In the genomic region with DNA sequence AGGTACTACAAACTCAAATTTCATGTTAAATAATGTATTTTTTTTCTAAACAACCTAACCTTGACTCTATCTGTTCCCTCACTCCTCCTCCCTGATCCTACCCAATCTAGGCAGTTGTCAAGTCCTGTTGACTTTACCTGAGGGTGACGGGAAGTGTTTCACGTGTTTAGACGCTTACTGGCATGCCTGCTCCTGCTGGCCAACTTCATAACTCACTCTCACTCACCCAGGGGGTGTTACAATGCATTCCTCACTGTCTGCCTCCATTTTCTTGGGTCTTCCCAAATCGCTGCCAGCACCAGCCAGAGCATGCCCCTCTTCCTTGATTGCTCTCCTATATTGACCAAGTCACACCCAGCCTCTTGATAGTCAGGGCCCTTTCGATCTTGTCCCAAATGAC, we compare ENCODE assay signal across 18 cellular contexts. TPM values are rescaled to one million over a fixed set of nuclear protein-coding genes. Genes with fewer than 3 reads are reported as not detected.
A peak's percentile ranks its signal among the peaks of the same experiment; 100 is the strongest.
DNase-seq lines count a peak whose midpoint lies in the region; ATAC-seq and TF ChIP-seq lines count a peak whose summit lies in the region.
"Had no signal": no experiment of that assay in that cellular context is flagged by ENCODE, and none has a peak within 500 bp of the region (broad histone marks: within the 10 kb centered on the region; RNA-seq: fewer than 3 reads in every experiment).

No MANE protein-coding gene starts in this region.

- no peaks in the 10 kb centered on the region for H3K27me3 ChIP-seq in CD8-positive, alpha-beta memory T cell (ENCODE audit: insufficient read depth, low read length, poor library complexity, severe bottlenecking)
- H3K27me3 ChIP-seq in IMR-90 (ENCODE audit: control insufficient read depth, insufficient read depth, low read length) (no peaks in the 10 kb centered on the region), lower lobe of right lung (ENCODE audit: low read depth) (no peaks in the 10 kb centered on the region)

- peaks cover 16% of the 10 kb centered on the region for H3K9me1 ChIP-seq in IMR-90 (ENCODE audit: insufficient read depth, low read length)

- no peak overlapping the region for H2AK9ac ChIP-seq in IMR-90 (replicated peaks; ENCODE audit: low read depth, low read length, poor library complexity)

- no peak overlapping the region for H3K18ac ChIP-seq in IMR-90 (ENCODE audit: low read depth, low read length)

- peaks cover 45% of the 10 kb centered on the region for H3K36me3 ChIP-seq in CD8-positive, alpha-beta memory T cell (ENCODE audit: insufficient read depth, low read length)
- H3K36me3 ChIP-seq in IMR-90 (ENCODE audit: control insufficient read depth, insufficient read depth, low read length) (peaks cover 27% of the 10 kb centered on the region), lower lobe of right lung (peaks cover 91% of the 10 kb centered on the region)

- no peak overlapping the region for H2AFZ ChIP-seq in IMR-90 (replicated peaks; ENCODE audit: low read length, poor library complexity)

- H3K9ac ChIP-seq in IMR-90 (ENCODE audit: low read depth, low read length): no peak overlapping the region

- POLR2A ChIA-PET in CD8-positive, alpha-beta memory T cell (lab: Charles Lee): no interaction called here
- POLR2A ChIA-PET in IMR-90 (lab: Charles Lee; ENCODE audit: unreplicated experiment): no interaction called here

- no TSS peak for BruUV-seq in IMR-90 (replicated peaks; lab: Mats Ljungman, UMichigan)

- H2AK5ac ChIP-seq in IMR-90 (ENCODE audit: low read depth, low read length): peak overlapping the region; percentile 82

- ATAC-seq in IMR-90 (ENCODE audit: low read depth) (no peak), lower lobe of right lung (peak; percentile 14 to 74), HG03378 (IDR thresholded peaks at IDR 0.05; ENCODE audit: unreplicated experiment) (no peak), GM21717 (IDR thresholded peaks at IDR 0.05; ENCODE audit: unreplicated experiment) (no peak)
- ATAC-seq: GM12878 had no signal

- intact Hi-C loops in IMR-90 (cut with micrococcal nuclease) (loop anchor here (5.0 to 10.0 kb wide), 3 partner anchors 62 to 362 kb away; a partner anchor contains a TSS), lower lobe of right lung (cut with DNase I) (no loop called here)
- intact Hi-C loops in activated CD4-positive, alpha-beta T cell treated with anti-CD3 and anti-CD28 coated beads, Interleukin-2, amount 10 ng/mL, durations not matched to agents 24 days and 14 days (cut with micrococcal nuclease): no loop called here

- H3K14ac ChIP-seq in IMR-90 (replicated peaks; ENCODE audit: low read depth, low read length): 0 out of 2 replicates have a peak overlapping the region, but pooled peaks have one; percentile 41

- peaks cover 27 to 69% of the 10 kb centered on the region in 2 experiments for H3K79me1 ChIP-seq in IMR-90 (ENCODE audit: low read depth in 1 of 2, low read length in 2 of 2)

- peaks cover 14 to 88% (median 28%) of the 10 kb centered on the region in 3 donors for H3K36me3 Mint-ChIP-seq in CD8-positive, alpha-beta memory T cell
- peaks cover 34% of the 10 kb centered on the region for H3K36me3 Mint-ChIP-seq in endothelial cell (ENCODE audit: low read depth, unreplicated experiment)
- peaks cover 60% of the 10 kb centered on the region for H3K36me3 Mint-ChIP-seq in activated CD4-positive, alpha-beta T cell treated with anti-CD3 and anti-CD28 coated beads, Interleukin-2, amount 10 ng/mL, durations not matched to agents 24 days and 14 days (ENCODE audit: low read depth)

- no peak overlapping the region for H4K8ac ChIP-seq in IMR-90 (ENCODE audit: low read depth in 2 of 2, low read length in 2 of 2)

- no peak for TF ChIP-seq RAD21 in IMR-90 (IDR thresholded peaks at IDR 0.05; ENCODE audit: low read length)

- no peaks in the 10 kb centered on the region for H3K27me3 Mint-ChIP-seq in CD8-positive, alpha-beta memory T cell
- peaks cover 8% of the 10 kb centered on the region for H3K27me3 Mint-ChIP-seq in endothelial cell (ENCODE audit: unreplicated experiment)
- H3K27me3 Mint-ChIP-seq in activated CD4-positive, alpha-beta T cell treated with anti-CD3 and anti-CD28 coated beads, Interleukin-2, amount 10 ng/mL, durations not matched to agents 24 days and 14 days: no peaks in the 10 kb centered on the region

- H4K5ac ChIP-seq in IMR-90 (ENCODE audit: low read depth, low read length): peak overlapping the region; percentile 55; the same call in 1 of the 2 replicates

- no peak for TF ChIP-seq POLR2A in IMR-90 (IDR thresholded peaks at IDR 0.05; ENCODE audit: low read depth, low read length)

- peaks cover under 1% of the 10 kb centered on the region for H3K4me1 ChIP-seq in CD8-positive, alpha-beta memory T cell (ENCODE audit: insufficient read depth, low read length)
- peaks cover 31% of the 10 kb centered on the region for H3K4me1 ChIP-seq in IMR-90 (ENCODE audit: control insufficient read depth, insufficient read depth, low read length)
- H3K4me1 ChIP-seq in lower lobe of right lung: peaks cover 41% of the 10 kb centered on the region

- H3K4me3 ChIP-seq in CD8-positive, alpha-beta memory T cell (ENCODE audit: low read length): no peak overlapping the region
- no peak overlapping the region for H3K4me3 ChIP-seq in IMR-90 (ENCODE audit: insufficient read depth, low read depth, low read length)
- no peak overlapping the region for H3K4me3 ChIP-seq in lower lobe of right lung
- H3K4me3 ChIP-seq: GM12878 had no signal

- peaks cover 9 to 24% (median 17%) of the 10 kb centered on the region in 3 donors for H3K4me1 Mint-ChIP-seq in CD8-positive, alpha-beta memory T cell
- H3K4me1 Mint-ChIP-seq in endothelial cell (ENCODE audit: unreplicated experiment): peaks cover 5% of the 10 kb centered on the region
- peaks cover 2% of the 10 kb centered on the region for H3K4me1 Mint-ChIP-seq in activated CD4-positive, alpha-beta T cell treated with anti-CD3 and anti-CD28 coated beads, Interleukin-2, amount 10 ng/mL, durations not matched to agents 24 days and 14 days

- no peak overlapping the region for H3K4me2 ChIP-seq in IMR-90 (ENCODE audit: low read depth, low read length)

- H3K56ac ChIP-seq in IMR-90 (ENCODE audit: extremely low read depth, insufficient read depth, low read length): no peak overlapping the region

- H3K9me3 Mint-ChIP-seq in CD8-positive, alpha-beta memory T cell: no peaks in the 10 kb centered on the region
- no peaks in the 10 kb centered on the region for H3K9me3 Mint-ChIP-seq in endothelial cell (ENCODE audit: unreplicated experiment)
- no peaks in the 10 kb centered on the region for H3K9me3 Mint-ChIP-seq in activated CD4-positive, alpha-beta T cell treated with anti-CD3 and anti-CD28 coated beads, Interleukin-2, amount 10 ng/mL, durations not matched to agents 24 days and 14 days

- 79% methylated on average over 4 of the region's 5 CpGs; no CpG with 5 or more reads in 1 of the 2 experiments for WGBS in IMR-90 (ENCODE audit: extremely low coverage in 2 of 2, insufficient read length in 1 of 2), 2 experiments

- H2BK120ac ChIP-seq in IMR-90 (ENCODE audit: low read depth, low read length): 0 out of 2 replicates have a peak overlapping the region, but pooled peaks have one; percentile 6

- H2BK20ac ChIP-seq in IMR-90 (ENCODE audit: low read depth, low read length): no peak overlapping the region

- dilution Hi-C loops in IMR-90 (cut with HindIII; ENCODE audit: low sequenced_read_pairs, unreplicated experiment): no loop called here

- H4K91ac ChIP-seq in IMR-90 (ENCODE audit: insufficient read depth, low read depth, low read length): peak overlapping the region; percentile 38; the same call in 1 of the 2 replicates

- no peak overlapping the region for H3K4ac ChIP-seq in IMR-90 (ENCODE audit: low read depth, low read length)

- DNase-seq in CD8-positive, alpha-beta memory T cell: no peak
- DNase-seq in IMR-90 (no peak), endothelial cell (ENCODE audit: low spot score) (no peak), lower lobe of right lung (no peak), DMS53 treated with DMSO at 0.1 percent for 48 hours (lab: John Stamatoyannopoulos, UW; ENCODE audit: unreplicated experiment) (no peak)
- no peak for DNase-seq in activated CD4-positive, alpha-beta T cell treated with anti-CD3 and anti-CD28 coated beads, Interleukin-2, amount 10 ng/mL, durations not matched to agents 24 days and 14 days
- DNase-seq: activated CD4-positive, CD25-positive, alpha-beta regulatory T cell treated with anti-CD3 and anti-CD28 coated beads, Interleukin-2, amount 50 U/mL, for 72 hours; activated effector memory CD4-positive, alpha-beta T cell treated with anti-CD3 and anti-CD28 coated beads, Interleukin-2, amount 50 U/mL, for 16 hours; aorta; kidney glomerular epithelial cell; MM.1S; NCI-H187; NCI-H446; stimulated activated CD4-positive, alpha-beta T cell treated with anti-CD3 and anti-CD28 coated beads, Interleukin-4, amount 100 ng/mL, for 4 hours; stimulated activated CD8-positive, alpha-beta memory T cell treated with anti-CD3 and anti-CD28 coated beads, Interleukin-4, amount 100 ng/mL, for 48 hours had no signal

- peak overlapping the region in 6 of 8 donors; percentile 8 to 64 (median 12) for H3K27ac Mint-ChIP-seq in CD8-positive, alpha-beta memory T cell
- H3K27ac Mint-ChIP-seq in endothelial cell (ENCODE audit: unreplicated experiment): peak overlapping the region; percentile 85
- H3K27ac Mint-ChIP-seq in activated CD4-positive, alpha-beta T cell treated with anti-CD3 and anti-CD28 coated beads, Interleukin-2, amount 10 ng/mL, durations not matched to agents 24 days and 14 days: no peak overlapping the region

- in situ Hi-C loops in IMR-90 (cut with MboI; ENCODE audit: low sequenced_read_pairs): no loop called here

- H2BK5ac ChIP-seq in IMR-90 (ENCODE audit: low read depth, low read length, poor library complexity, severe bottlenecking): no peak overlapping the region

- no peak overlapping the region for H3K4me3 Mint-ChIP-seq in CD8-positive, alpha-beta memory T cell
- H3K4me3 Mint-ChIP-seq in endothelial cell (ENCODE audit: unreplicated experiment): peak overlapping the region; percentile 44
- H3K4me3 Mint-ChIP-seq in activated CD4-positive, alpha-beta T cell treated with anti-CD3 and anti-CD28 coated beads, Interleukin-2, amount 10 ng/mL, durations not matched to agents 24 days and 14 days: no peak overlapping the region

- no peaks in the 10 kb centered on the region for H3K9me3 ChIP-seq in CD8-positive, alpha-beta memory T cell (ENCODE audit: low read length)
- H3K9me3 ChIP-seq in IMR-90 (ENCODE audit: control insufficient read depth, insufficient read depth, low read length) (no peaks in the 10 kb centered on the region), lower lobe of right lung (no peaks in the 10 kb centered on the region)

- CTCF ChIA-PET in CD8-positive, alpha-beta memory T cell (lab: Charles Lee): no interaction called here
- CTCF ChIA-PET in IMR-90 (lab: Yijun Ruan, JAX): interaction anchor here (0.5 kb wide), 1 partner anchor 228 kb away, joined by 3 read pairs; no protein-coding TSS in a partner anchor

- no peak overlapping the region for H3K27ac ChIP-seq in CD8-positive, alpha-beta memory T cell (ENCODE audit: low read depth, low read length)
- no peak overlapping the region for H3K27ac ChIP-seq in IMR-90 (ENCODE audit: insufficient read depth, low read length)
- peak overlapping the region; percentile 2 for H3K27ac ChIP-seq in lower lobe of right lung

- H4K20me1 ChIP-seq in IMR-90 (ENCODE audit: insufficient read depth, low read length): peaks cover 2% of the 10 kb centered on the region; the same call in 1 of the 2 replicates

- peak overlapping the region; percentile 29; the same call in 1 of the 2 replicates for H3K23ac ChIP-seq in IMR-90 (ENCODE audit: low read depth, low read length)

- no peak for TF ChIP-seq CTCF in IMR-90 (conservative IDR thresholded peaks at IDR 0.05; ENCODE audit: low read depth, low read length)
- no peak for TF ChIP-seq CTCF in endothelial cell (IDR thresholded peaks at IDR 0.05; ENCODE audit: unreplicated experiment)
- no peak for TF ChIP-seq CTCF in lower lobe of right lung (IDR thresholded peaks at IDR 0.05)

- peak overlapping the region; percentile 84; the same call in 1 of the 3 replicates for H2BK15ac ChIP-seq in IMR-90 (ENCODE audit: low read depth, low read length)

RNA-seq across cellular contexts. Expression of a gene that starts 28.3 kb away (rescaled TPM):
- total RNA-seq in CD8-positive, alpha-beta memory T cell: 10 to 100 TPM; 34.1 to 35.4 TPM
- polyA plus RNA-seq in CD8-positive, alpha-beta memory T cell: 33.7 TPM
- total RNA-seq in IMR-90 (2012; rRNA removed) (37.5 and 37.8 TPM in 2 replicates), endothelial cell (ENCODE audit: unreplicated experiment) (19.2 TPM), lower lobe of right lung (35.5 TPM)
- 21.5 and 22.9 TPM in 2 replicates for polyA plus RNA-seq in IMR-90 (2012; rRNA removed)
- 11.4 and 11.9 TPM in 2 replicates for polyA plus RNA-seq in IMR-90 (2012; cell fraction: cytosol; rRNA removed)
- polyA plus RNA-seq in IMR-90 (2012; cell fraction: nucleus; rRNA removed; ENCODE audit: low replicate concordance): 7.6 and 24.1 TPM in 2 replicates
- 37.2 and 41.9 TPM in 2 replicates for total RNA-seq in activated CD4-positive, alpha-beta T cell treated with anti-CD3 and anti-CD28 coated beads, Interleukin-2, amount 10 ng/mL, durations not matched to agents 24 days and 14 days

Comparison
In these comparisons a context has a peak if more than half of its experiments do, and no peak if none do; other contexts are left out.
1. ATAC-seq: peak in lower lobe of right lung (2 of 2); none in IMR-90 (single experiment), HG03378 (single experiment) and GM21717 (single experiment).